In the genomic region with DNA sequence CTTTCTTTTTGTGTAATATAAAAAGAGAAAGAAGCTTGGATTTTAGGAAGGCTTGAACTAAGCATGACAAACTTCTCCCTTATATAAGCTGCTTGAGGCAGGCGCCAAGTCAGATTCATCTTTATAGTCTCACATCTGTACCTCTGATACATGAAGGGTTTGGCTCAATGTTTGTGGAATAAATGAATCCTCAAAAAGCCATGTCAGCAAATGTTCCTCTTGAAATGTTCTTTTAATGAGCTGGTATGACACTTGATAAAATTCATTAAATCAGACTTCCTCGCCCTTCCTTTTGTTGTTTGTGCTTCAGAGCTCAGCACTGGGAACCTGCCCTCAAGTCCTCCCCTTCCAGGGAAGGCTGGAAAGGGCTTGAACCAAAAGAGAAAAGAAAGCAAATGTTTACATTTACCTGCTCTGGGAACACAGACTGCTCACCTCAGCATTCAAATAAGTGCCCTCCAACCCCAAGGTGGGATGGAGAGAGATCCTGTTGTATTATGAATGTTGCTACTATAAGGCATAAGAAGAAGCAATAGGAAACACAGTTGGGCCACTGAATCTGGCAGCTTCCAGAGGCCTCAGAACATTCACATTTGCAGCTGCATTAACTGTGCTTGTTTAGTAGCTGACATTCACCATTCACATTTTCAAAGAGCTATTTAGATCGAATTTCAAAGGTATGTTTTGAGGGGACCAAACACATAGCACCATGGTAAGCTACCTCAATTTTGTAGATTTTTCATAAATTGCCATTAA, we compare ENCODE assay signal across 1 cellular context.
TF ChIP-seq lines count a peak whose summit lies in the region.

No MANE protein-coding gene starts in this region.

TF ChIP-seq in K562, 482 proteins besides CTCF, POLR2A, EP300 and RAD21 (continued from another document):
- TF ChIP-seq, protein P1, sequence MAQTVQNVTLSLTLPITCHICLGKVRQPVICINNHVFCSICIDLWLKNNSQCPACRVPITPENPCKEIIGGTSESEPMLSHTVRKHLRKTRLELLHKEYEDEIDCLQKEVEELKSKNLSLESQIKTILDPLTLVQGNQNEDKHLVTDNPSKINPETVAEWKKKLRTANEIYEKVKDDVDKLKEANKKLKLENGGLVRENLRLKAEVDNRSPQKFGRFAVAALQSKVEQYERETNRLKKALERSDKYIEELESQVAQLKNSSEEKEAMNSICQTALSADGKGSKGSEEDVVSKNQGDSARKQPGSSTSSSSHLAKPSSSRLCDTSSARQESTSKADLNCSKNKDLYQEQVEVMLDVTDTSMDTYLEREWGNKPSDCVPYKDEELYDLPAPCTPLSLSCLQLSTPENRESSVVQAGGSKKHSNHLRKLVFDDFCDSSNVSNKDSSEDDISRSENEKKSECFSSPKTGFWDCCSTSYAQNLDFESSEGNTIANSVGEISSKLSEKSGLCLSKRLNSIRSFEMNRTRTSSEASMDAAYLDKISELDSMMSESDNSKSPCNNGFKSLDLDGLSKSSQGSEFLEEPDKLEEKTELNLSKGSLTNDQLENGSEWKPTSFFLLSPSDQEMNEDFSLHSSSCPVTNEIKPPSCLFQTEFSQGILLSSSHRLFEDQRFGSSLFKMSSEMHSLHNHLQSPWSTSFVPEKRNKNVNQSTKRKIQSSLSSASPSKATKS (CRISPR knock-in tag; IDR thresholded peaks at IDR 0.05), result no peak
